In the genomic region with DNA sequence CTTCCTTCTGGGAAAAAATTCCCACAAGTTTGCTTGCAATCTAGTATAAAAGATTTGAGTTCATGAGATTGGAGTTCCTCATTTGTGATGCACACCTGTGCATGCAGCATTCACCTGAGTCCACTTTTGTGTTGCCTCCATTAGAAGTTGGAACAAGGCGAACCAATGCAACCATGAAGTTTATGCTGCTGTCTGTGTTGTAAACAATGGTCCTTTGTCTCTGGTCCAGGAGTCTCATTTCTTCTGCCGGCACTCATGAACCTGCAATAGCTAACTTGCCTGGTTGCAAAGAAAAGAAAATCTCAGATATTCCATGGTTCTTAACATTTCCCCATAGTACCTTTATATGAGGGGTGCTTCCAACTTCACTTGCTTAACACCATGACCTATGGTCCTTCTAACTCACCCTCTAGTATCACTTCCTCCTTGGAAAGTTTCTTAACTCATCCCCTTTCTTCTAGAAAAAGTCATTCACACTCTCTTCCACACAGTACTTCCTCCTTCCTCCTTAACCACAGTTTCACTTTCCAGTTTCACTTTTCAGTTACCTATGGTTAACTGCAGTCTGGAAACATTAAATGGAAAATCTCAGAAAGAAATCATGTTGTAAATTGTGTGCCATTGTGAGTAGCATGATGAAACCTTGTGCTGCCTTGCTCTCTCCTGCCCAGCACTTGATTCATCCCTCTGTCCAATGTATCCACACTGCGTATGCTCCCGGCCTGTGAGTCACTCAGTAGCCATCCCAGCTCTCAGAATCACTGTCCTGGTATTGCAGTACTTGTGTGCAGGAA, we compare ENCODE assay signal across 8 cellular contexts.
DNase-seq lines count a peak whose midpoint lies in the region; FAIRE-seq and TF ChIP-seq lines count a peak whose summit lies in the region.

No MANE protein-coding gene starts in this region.

- H3K9me3 ChIP-seq in GM23248 (ENCODE audit: low read depth) (no peaks in the 10 kb centered on the region), mesenchymal stem cell (ENCODE audit: control insufficient read depth, low read length) (no peaks in the 10 kb centered on the region)

- no peaks in the 10 kb centered on the region for H3K27me3 ChIP-seq in GM23248 (replicated peaks; ENCODE audit: insufficient read depth)
- H3K27me3 ChIP-seq in mesenchymal stem cell (ENCODE audit: control insufficient read depth in 1 of 2, insufficient read depth in 1 of 2, low read length in 2 of 2) = no peaks in the 10 kb centered on the region

- no peak overlapping the region for H3K14ac ChIP-seq in mesenchymal stem cell (ENCODE audit: low read length in 2 of 2)

- DNase-seq in GM12892 (ENCODE audit: insufficient read length) (no peak), GM23248 (peak; percentile 95), KG1 (lab: John Stamatoyannopoulos, UW) (peak; percentile 25), astrocyte of the cerebellum (ENCODE audit: low read depth) (peak; percentile 53), mesenchymal stem cell (peak; percentile 94), NCI-H2081 treated with DMSO at 0.1 percent for 48 hours (lab: John Stamatoyannopoulos, UW) (no peak), caudate nucleus (lab: John Stamatoyannopoulos, UW) (no peak)
- DNase-seq in activated naive CD4-positive, alpha-beta T cell treated with anti-CD3 and anti-CD28 coated beads, Interleukin-2, amount 50 U/mL, for 16 hours = no peak

- no peak overlapping the region for H2BK12ac ChIP-seq in mesenchymal stem cell (ENCODE audit: low read length in 2 of 2)

- TF ChIP-seq POLR2A in GM12892 (IDR thresholded peaks at IDR 0.05; ENCODE audit: low read depth, low read length) = no peak

- no peaks in the 10 kb centered on the region for H3K79me2 ChIP-seq in GM23248 (ENCODE audit: insufficient read depth)

- H3K4me1 ChIP-seq in GM23248 (ENCODE audit: insufficient read depth) (peaks cover 13% of the 10 kb centered on the region), mesenchymal stem cell (ENCODE audit: control insufficient read depth, insufficient read depth, low read depth, low read length) (no peaks in the 10 kb centered on the region)

- H3K23ac ChIP-seq in mesenchymal stem cell (ENCODE audit: low read length in 2 of 2) = no peak overlapping the region

- peak overlapping the region; percentile 60 for H3K9ac ChIP-seq in GM23248
- H3K9ac ChIP-seq in mesenchymal stem cell (ENCODE audit: low read length) = peak overlapping the region; percentile 57

- H2BK15ac ChIP-seq in mesenchymal stem cell (ENCODE audit: low read depth, poor library complexity, severe bottlenecking) = no peak overlapping the region

- no peak for TF ChIP-seq CTCF in astrocyte of the cerebellum (IDR thresholded peaks at IDR 0.05; ENCODE audit: low read depth, low read length, missing control alignments)

- H3K18ac ChIP-seq in mesenchymal stem cell (ENCODE audit: low read depth in 1 of 2, low read length in 2 of 2) = no peak overlapping the region

- H2BK120ac ChIP-seq in mesenchymal stem cell (ENCODE audit: low read depth, low read length) = no peak overlapping the region

- WGBS in GM23248 (ENCODE audit: low coverage in 1 of 2, low lambda C conversion rate in 2 of 2, missing lambda C conversion rate in 2 of 2), 2 experiments = 45 to 50% methylated on average over 4 of the region's 4 CpGs
- WGBS in mesenchymal stem cell = 46% methylated on average over 4 of the region's 4 CpGs

- no peaks in the 10 kb centered on the region for H3K36me3 ChIP-seq in GM23248 (ENCODE audit: low read depth)
- H3K36me3 ChIP-seq in mesenchymal stem cell (ENCODE audit: control insufficient read depth in 1 of 2, insufficient read depth in 2 of 2, low read depth in 1 of 2, low read length in 2 of 2) = no peaks in the 10 kb centered on the region

- H3K4me2 ChIP-seq in GM23248 (ENCODE audit: unreplicated experiment) (peak overlapping the region; percentile 35), mesenchymal stem cell (ENCODE audit: low read length, poor library complexity, severe bottlenecking) (no peak overlapping the region)

- H4K20me1 ChIP-seq in GM23248 (ENCODE audit: insufficient read depth) = no peaks in the 10 kb centered on the region

- H4K91ac ChIP-seq in mesenchymal stem cell (ENCODE audit: low read length) = no peak overlapping the region

- in situ Hi-C loops in GM23248 (cut with MboI) = no loop called here
- in situ Hi-C loops in astrocyte of the cerebellum (cut with HindIII; ENCODE audit: low sequenced_read_pairs) = no loop called here

- H2AFZ ChIP-seq in GM23248 (peak overlapping the region; percentile 74), mesenchymal stem cell (ENCODE audit: low read depth, low read length) (no peak overlapping the region)

- H4K8ac ChIP-seq in mesenchymal stem cell (ENCODE audit: low read length) = peak overlapping the region; percentile 72

- no peak overlapping the region for H2BK5ac ChIP-seq in mesenchymal stem cell (ENCODE audit: low read depth, low read length, poor library complexity, severe bottlenecking)

- H3K4ac ChIP-seq in mesenchymal stem cell (ENCODE audit: low read depth in 1 of 2, low read length in 2 of 2) = no peak overlapping the region

- H3K27ac ChIP-seq in GM23248 = peak overlapping the region; percentile 76
- H3K27ac ChIP-seq in mesenchymal stem cell (ENCODE audit: low read length, poor library complexity, severe bottlenecking) = peak overlapping the region; percentile 8
- H3K27ac ChIP-seq in caudate nucleus (ENCODE audit: low read depth, low read length) = no peak overlapping the region

- peak; percentile 62 for FAIRE-seq in GM12892 (lab: Jason Lieb, UNC)

- no peaks in the 10 kb centered on the region for H3K79me1 ChIP-seq in mesenchymal stem cell (replicated peaks; ENCODE audit: low read length, poor library complexity, severe bottlenecking)

- no peak overlapping the region for H2AK5ac ChIP-seq in mesenchymal stem cell (ENCODE audit: low read length, severe bottlenecking)

- H3F3A ChIP-seq in GM23248 (ENCODE audit: insufficient read depth) = peaks cover 16% of the 10 kb centered on the region

- H3K4me3 ChIP-seq in GM23248 (peak overlapping the region; percentile 42; the same call in 1 of the 2 replicates), astrocyte of the cerebellum (ENCODE audit: low read depth, low read length) (no peak overlapping the region), mesenchymal stem cell (ENCODE audit: insufficient read depth in 1 of 2, low read depth in 1 of 2, low read length in 2 of 2) (peak overlapping the region in 1 of 2 experiments; percentile 46)

- H3K9me2 ChIP-seq in GM23248 (ENCODE audit: insufficient read depth) = no peaks in the 10 kb centered on the region; the same call in 1 of the 2 replicates

Comparison
In these comparisons a context has a peak if more than half of its experiments do, and no peak if none do; other contexts are left out.
1. DNase-seq: peak in GM23248 (single experiment), KG1 (single experiment), astrocyte of the cerebellum (single experiment) and mesenchymal stem cell (single experiment); none in GM12892 (single experiment), NCI-H2081 treated with DMSO at 0.1 percent for 48 hours (single experiment), activated naive CD4-positive, alpha-beta T cell treated with anti-CD3 and anti-CD28 coated beads, Interleukin-2, amount 50 U/mL, for 16 hours (single experiment) and caudate nucleus (0 of 61).